Comparison of ENCODE assay signal across 1 cellular context in the genomic region with DNA sequence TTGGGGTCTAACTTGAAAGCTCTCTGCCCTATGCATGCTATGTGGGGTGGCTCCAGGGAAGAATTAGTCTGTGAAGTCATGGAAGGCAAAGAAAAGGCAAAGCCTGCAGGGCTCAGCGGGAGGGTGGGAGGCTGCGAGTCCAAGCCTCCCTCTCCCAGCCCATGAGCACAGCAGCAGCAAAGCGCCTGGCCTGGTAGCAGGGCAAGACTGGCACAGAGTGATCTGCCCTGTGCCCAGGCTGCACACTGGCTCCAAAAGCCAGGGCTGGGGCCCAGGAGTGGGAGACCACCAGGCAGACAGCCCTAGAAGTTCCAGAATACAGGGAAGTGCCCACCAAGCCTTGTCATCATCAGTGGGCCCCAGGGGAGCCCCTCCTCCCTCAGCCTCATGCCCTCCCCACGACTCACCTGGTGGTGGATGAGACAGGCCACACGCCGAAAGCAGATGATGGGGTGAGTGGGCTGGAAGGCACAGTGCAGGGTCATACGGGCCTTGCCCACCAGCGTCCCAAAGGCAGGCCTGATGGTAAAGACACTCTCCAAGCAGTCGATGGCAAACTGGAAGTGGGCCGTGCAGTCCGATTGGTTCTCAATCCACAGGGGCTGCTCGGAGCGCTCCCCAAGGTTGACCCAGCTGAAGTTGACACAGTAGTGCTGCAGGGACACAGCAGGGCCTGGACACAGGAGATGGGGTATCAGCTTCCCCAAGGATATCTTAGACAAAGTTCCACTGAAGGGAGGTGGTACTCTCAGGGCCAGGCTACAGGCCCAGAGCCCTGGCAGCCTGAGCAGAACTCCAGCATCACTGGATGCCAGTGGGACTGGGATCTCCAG.
TF ChIP-seq lines count a peak whose summit lies in the region.

No MANE protein-coding gene starts in this region.

TF ChIP-seq in IMR-90, 13 proteins besides CTCF, POLR2A, EP300 and RAD21:
- TF ChIP-seq CHD1 (IDR thresholded peaks at IDR 0.05; ENCODE audit: low read depth, low read length) (no peak), RCOR1 (IDR thresholded peaks at IDR 0.05; ENCODE audit: insufficient replicate concordance, low read length) (no peak), ELK1 (IDR thresholded peaks at IDR 0.05; ENCODE audit: borderline replicate concordance, low read depth, low read length) (no peak), MAZ (IDR thresholded peaks at IDR 0.05; ENCODE audit: borderline replicate concordance, low read depth, low read length) (no peak), RFX5 (IDR thresholded peaks at IDR 0.05; ENCODE audit: low read depth, low read length) (no peak), NFE2L2 (IDR thresholded peaks at IDR 0.05; ENCODE audit: low read depth, low read length) (no peak), MAFK (IDR thresholded peaks at IDR 0.05; ENCODE audit: low read depth, low read length) (no peak), FOS (IDR thresholded peaks at IDR 0.05; ENCODE audit: low read depth, low read length) (no peak), MXI1 (IDR thresholded peaks at IDR 0.05; ENCODE audit: borderline replicate concordance, low read depth, low read length) (no peak), CEBPB (IDR thresholded peaks at IDR 0.05; ENCODE audit: low read depth, low read length) (no peak), USF2 (IDR thresholded peaks at IDR 0.05; ENCODE audit: low read depth, low read length) (no peak), BHLHE40 (IDR thresholded peaks at IDR 0.05; ENCODE audit: low read depth, low read length) (no peak), SMC3 (IDR thresholded peaks at IDR 0.05; ENCODE audit: low read depth, low read length) (no peak)
TF ChIP-seq in IMR-90: peak in this region for 0.
